8 cellular contexts compared by ENCODE assay signal in genomic region chr6:108560463-108561308, GRCh38. TPM values are rescaled to one million over a fixed set of nuclear protein-coding genes. Genes with fewer than 3 reads are reported as not detected.
DNase-seq lines count a peak whose midpoint lies in the region; ATAC-seq and TF ChIP-seq lines count a peak whose summit lies in the region.

FOXO3 (plus strand) TSS chr6:108560917; CDS start chr6:108561209, 292 bp downstream.

- H3K27ac Mint-ChIP-seq in CD8-positive, alpha-beta memory T cell = peak within 1 kb of the TSS; percentile 88 to 100 (median 95)
- peak within 1 kb of the TSS; percentile 91 to 99 (median 98) for H3K27ac Mint-ChIP-seq in nephron

- H3K27me3 ChIP-seq in CD8-positive, alpha-beta memory T cell (ENCODE audit: insufficient read depth, low read length, poor library complexity, severe bottlenecking) = no peaks in the 10 kb centered on the region
- H3K27me3 ChIP-seq in stomach smooth muscle (ENCODE audit: control insufficient read depth in 1 of 2, insufficient read depth in 2 of 2, low read length in 2 of 2) = no peaks in the 10 kb centered on the region

- peak within 1 kb of the TSS; percentile 92 to 100 (median 98) for H3K4me3 Mint-ChIP-seq in CD8-positive, alpha-beta memory T cell
- H3K4me3 Mint-ChIP-seq in nephron = peak within 1 kb of the TSS; percentile 96 to 100 (median 98)

- H3K27me3 Mint-ChIP-seq in CD8-positive, alpha-beta memory T cell = peaks cover 0 to 8% of the 10 kb centered on the region in 2 donors
- peaks cover 5% of the 10 kb centered on the region for H3K27me3 Mint-ChIP-seq in nephron (ENCODE audit: low read depth)

- H3K9ac ChIP-seq in stomach smooth muscle (ENCODE audit: low read length in 2 of 2) = peak within 1 kb of the TSS; percentile 90 to 95

- POLR2A ChIA-PET in CD8-positive, alpha-beta memory T cell (lab: Charles Lee) = interaction anchor here (1.0 to 3.8 kb wide), 4 partner anchors 300 to 534 kb away, joined by 3 to 48 read pairs (median 4); partner anchors contain the start of genes CEP57L1, SESN1 and SNX3
- POLR2A ChIA-PET in RWPE1 (lab: Yijun Ruan, JAX; ENCODE audit: low non-redundant PET) = no interaction called here

- peaks cover 0 to 26% (median 3%) of the 10 kb centered on the region in 3 donors for H3K36me3 Mint-ChIP-seq in CD8-positive, alpha-beta memory T cell
- peaks cover 8% of the 10 kb centered on the region for H3K36me3 Mint-ChIP-seq in nephron (ENCODE audit: low read depth)

- TF ChIP-seq CTCF in RWPE1 (conservative IDR thresholded peaks at IDR 0.05; ENCODE audit: low read depth) (0 out of 2 replicates have a peak, but pooled peaks have one; percentile 6), fibroblast of villous mesenchyme (IDR thresholded peaks at IDR 0.05; ENCODE audit: insufficient read depth, low read depth, low read length) (no peak), nephron (IDR thresholded peaks at IDR 0.05; ENCODE audit: unreplicated experiment in 3 of 3) (no peak)

- H3K36me3 ChIP-seq in CD8-positive, alpha-beta memory T cell (ENCODE audit: insufficient read depth, low read length) = no peaks in the 10 kb centered on the region
- no peaks in the 10 kb centered on the region for H3K36me3 ChIP-seq in stomach smooth muscle (ENCODE audit: control insufficient read depth in 2 of 2, insufficient read depth in 2 of 2, low read length in 2 of 2)

- CTCF ChIA-PET in CD8-positive, alpha-beta memory T cell (lab: Charles Lee) = interaction anchor here (0.8 to 1.4 kb wide), 4 partner anchors 17 to 514 kb away, joined by 3 to 6 read pairs (median 3); no protein-coding TSS in a partner anchor
- CTCF ChIA-PET in RWPE1 (lab: Yijun Ruan, JAX) = interaction anchor here (0.5 to 1.4 kb wide), 3 partner anchors 19 to 177 kb away, joined by 3 to 6 read pairs (median 3); no protein-coding TSS in a partner anchor

- H3K4me1 Mint-ChIP-seq in CD8-positive, alpha-beta memory T cell = peaks cover 41 to 48% (median 43%) of the 10 kb centered on the region in 3 donors
- peaks cover 44% of the 10 kb centered on the region for H3K4me1 Mint-ChIP-seq in nephron

- peak within 1 kb of the TSS; percentile 88 for H3K4me3 ChIP-seq in CD8-positive, alpha-beta memory T cell (ENCODE audit: low read length)
- H3K4me3 ChIP-seq in fibroblast of villous mesenchyme (ENCODE audit: low read depth, low read length) = peak within 1 kb of the TSS; percentile 94
- H3K4me3 ChIP-seq in stomach smooth muscle (ENCODE audit: low read length in 2 of 2) = peak within 1 kb of the TSS; percentile 97 to 98

- no peak for ATAC-seq in GM21737 (IDR thresholded peaks at IDR 0.05; ENCODE audit: unreplicated experiment)

- no peaks in the 10 kb centered on the region for H3K9me3 ChIP-seq in CD8-positive, alpha-beta memory T cell (ENCODE audit: low read length)
- no peaks in the 10 kb centered on the region for H3K9me3 ChIP-seq in stomach smooth muscle (ENCODE audit: control insufficient read depth in 2 of 2, low read length in 2 of 2)

- H3K27ac ChIP-seq in CD8-positive, alpha-beta memory T cell (ENCODE audit: low read depth, low read length) = peak within 1 kb of the TSS; percentile 99
- peak within 1 kb of the TSS; percentile 97 for H3K27ac ChIP-seq in RWPE1
- peak within 1 kb of the TSS; percentile 99 for H3K27ac ChIP-seq in stomach smooth muscle (ENCODE audit: low read length)

- DNase-seq in CD8-positive, alpha-beta memory T cell = peak; percentile 53 to 79 (median 67)
- DNase-seq in HUDEP-2 (lab: John Stamatoyannopoulos, UW; ENCODE audit: unreplicated experiment in 76 of 76) (peak in 73 of 76 experiments; percentile 29 to 92 (median 79)), RWPE1 (ENCODE audit: low spot score) (peak; percentile 90), fibroblast of villous mesenchyme (ENCODE audit: low read depth) (peak; percentile 91)
- DNase-seq in activated gamma-delta T cell treated with anti-CD3 and anti-CD28 coated beads, Interleukin-2, amount 50 U/mL, for 16 hours (ENCODE audit: low read depth) = peak; percentile 48

- H3K9me3 Mint-ChIP-seq in CD8-positive, alpha-beta memory T cell = no peaks in the 10 kb centered on the region
- no peaks in the 10 kb centered on the region for H3K9me3 Mint-ChIP-seq in nephron

- H3K4me1 ChIP-seq in CD8-positive, alpha-beta memory T cell (ENCODE audit: insufficient read depth, low read length) = peaks cover 46% of the 10 kb centered on the region
- H3K4me1 ChIP-seq in stomach smooth muscle (ENCODE audit: control insufficient read depth, insufficient read depth, low read length) = peaks cover 33% of the 10 kb centered on the region

RNA-seq across cellular contexts. Expression of gene FOXO3, which starts in this region (rescaled TPM):
- total RNA-seq in CD8-positive, alpha-beta memory T cell = 10 to 100 TPM; 14.1 to 15.0 TPM
- polyA plus RNA-seq in CD8-positive, alpha-beta memory T cell = 31.1 TPM
- 41.9 and 43.2 TPM in 2 replicates for total RNA-seq in fibroblast of villous mesenchyme
